In the genomic region with DNA sequence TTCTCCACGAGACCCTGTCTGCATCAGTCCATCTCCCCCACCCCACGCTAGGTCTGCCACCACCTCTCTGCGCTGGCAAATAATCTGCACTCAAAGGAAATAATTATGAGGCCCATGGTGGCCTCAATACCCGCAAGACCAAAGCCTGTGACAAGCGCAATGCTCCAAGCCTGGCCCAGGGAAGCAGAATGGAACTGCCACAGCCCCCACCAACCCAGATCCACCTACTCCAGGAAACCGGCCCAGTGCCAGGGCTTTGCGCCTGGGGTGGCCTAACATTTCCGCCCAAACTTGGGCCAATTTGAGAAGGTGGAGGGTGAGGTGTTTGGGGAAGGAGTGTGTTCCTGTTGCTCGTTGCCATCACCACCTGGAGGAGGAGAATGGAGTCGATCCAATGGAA, we compare ENCODE assay signal across 31 cellular contexts. TPM values are rescaled to one million over a fixed set of nuclear protein-coding genes. Genes with fewer than 3 reads are reported as not detected.
"Had no signal": no experiment of that assay in that cellular context is flagged by ENCODE, and none has a peak within 500 bp of the region (broad histone marks: within the 10 kb centered on the region; RNA-seq: fewer than 3 reads in every experiment).

No MANE protein-coding gene starts in this region.

- H3K4me3 ChIP-seq: esophagus muscularis mucosa, hepatocyte, lung, mucosa of descending colon, tibial artery had no signal

- H3K4me2 ChIP-seq: hepatocyte had no signal

- ATAC-seq: activated CD4-positive, alpha-beta T cell treated with anti-CD3 and anti-CD28 coated beads for 36 hours; activated CD8-positive, alpha-beta memory T cell treated with anti-CD3 and anti-CD28 coated beads, Interleukin-2, amount 10 ng/mL, durations not matched to agents 7 days and 5 days; activated CD8-positive, alpha-beta T cell treated with anti-CD3 and anti-CD28 coated beads, Interleukin-2, amount 10 ng/mL, durations not matched to agents 7 days and 5 days; activated naive CD8-positive, alpha-beta T cell treated with anti-CD3 and anti-CD28 coated beads, Interleukin-2, amount 50 U/mL, for 24 hours; foreskin keratinocyte; mucosa of descending colon; sciatic nerve; stimulated activated effector memory CD8-positive, alpha-beta T cell treated with anti-CD3 and anti-CD28 coated beads, Interleukin-12 subunit alpha, Interleukin-12 subunit beta, amount 100 ng/mL, for 72 hours; stimulated activated naive CD8-positive, alpha-beta T cell treated with anti-CD3 and anti-CD28 coated beads, Interleukin-15, amount 100 ng/mL, for 72 hours had no signal

- H3K9me3 ChIP-seq: esophagus muscularis mucosa, mucosa of descending colon, neutrophil, tibial artery had no signal

- H3K4me1 ChIP-seq: foreskin keratinocyte had no signal

- FAIRE-seq: keratinocyte, small intestine had no signal

- DNase-seq: activated CD4-positive, alpha-beta T cell treated with anti-CD3 and anti-CD28 coated beads for 36 hours; activated CD4-positive, CD25-positive, alpha-beta regulatory T cell; activated CD8-positive, alpha-beta memory T cell treated with anti-CD3 and anti-CD28 coated beads, Interleukin-2, amount 10 ng/mL, durations not matched to agents 7 days and 5 days; activated CD8-positive, alpha-beta T cell treated with anti-CD3 and anti-CD28 coated beads, Interleukin-2, amount 10 ng/mL, durations not matched to agents 7 days and 5 days; activated naive CD8-positive, alpha-beta T cell treated with anti-CD3 and anti-CD28 coated beads, Interleukin-2, amount 50 U/mL, for 24 hours; activated T-cell treated with anti-CD3 and anti-CD28 coated beads, Interleukin-2, amount 50 U/mL, for 48 hours; amygdala; central memory CD4-positive, alpha-beta T cell; foreskin keratinocyte; left cardiac atrium; mesendoderm; mucosa of descending colon; small intestine; stimulated activated CD4-positive, alpha-beta T cell treated with anti-CD3 and anti-CD28 coated beads, Interleukin-4, amount 100 ng/mL, for 24 hours; stimulated activated naive CD8-positive, alpha-beta T cell treated with anti-CD3 and anti-CD28 coated beads, Interleukin-15, amount 100 ng/mL, for 72 hours; substantia nigra had no signal

- H3K27me3 ChIP-seq: esophagus muscularis mucosa, neutrophil, tibial artery had no signal

- H3K36me3 ChIP-seq: esophagus muscularis mucosa, neutrophil, tibial artery had no signal

- H3K79me2 ChIP-seq: hepatocyte had no signal

- H3K27ac ChIP-seq: foreskin keratinocyte, hepatocyte, neutrophil had no signal

- H2AFZ ChIP-seq: hepatocyte had no signal

RNA-seq across cellular contexts. Expression of a gene that starts 26.0 kb away (rescaled TPM):
- total RNA-seq: activated CD4-positive, alpha-beta T cell treated with anti-CD3 and anti-CD28 coated beads for 36 hours; foreskin keratinocyte had no signal
- polyA plus RNA-seq: foreskin keratinocyte, keratinocyte had no signal

RNA-seq across cellular contexts. Expression of a gene that starts 33.6 kb away (rescaled TPM):
- total RNA-seq: foreskin keratinocyte, hepatocyte, osteocyte, progenitor cell of endocrine pancreas, renal cortical epithelial cell, urinary bladder had no signal
- polyA plus RNA-seq: foreskin keratinocyte, hepatocyte, keratinocyte had no signal

RNA-seq across cellular contexts. Expression of a gene that starts 59.8 kb away (rescaled TPM):
- total RNA-seq: activated CD4-positive, alpha-beta T cell treated with anti-CD3 and anti-CD28 coated beads for 36 hours; activated CD8-positive, alpha-beta memory T cell treated with anti-CD3 and anti-CD28 coated beads, Interleukin-2, amount 10 ng/mL, durations not matched to agents 7 days and 5 days; activated CD8-positive, alpha-beta T cell treated with anti-CD3 and anti-CD28 coated beads, Interleukin-2, amount 10 ng/mL, durations not matched to agents 7 days and 5 days; activated T-helper 2 cell treated with anti-CD3 and anti-CD28 coated beads, Interferon-gamma antibody, Interleukin-2, Interleukin-4, amounts not matched to agents 10 μg/mL and 5 μg/mL and 100 μg/mL, durations not matched to agents 14 hours and 24 hours and 36 hours; foreskin keratinocyte; myocyte; osteocyte; progenitor cell of endocrine pancreas; renal cortical epithelial cell; T-helper 1 cell treated with Interleukin-12 subunit alpha and Interleukin-12 subunit beta and Interleukin-4 antibody, amounts not matched to agents 30 ng/mL and 1 ng/mL, for 36 hours; urinary bladder had no signal
- polyA plus RNA-seq: foreskin keratinocyte, keratinocyte, urinary bladder had no signal
